ENCODE assay signal across 1 cellular context in the genomic region with DNA sequence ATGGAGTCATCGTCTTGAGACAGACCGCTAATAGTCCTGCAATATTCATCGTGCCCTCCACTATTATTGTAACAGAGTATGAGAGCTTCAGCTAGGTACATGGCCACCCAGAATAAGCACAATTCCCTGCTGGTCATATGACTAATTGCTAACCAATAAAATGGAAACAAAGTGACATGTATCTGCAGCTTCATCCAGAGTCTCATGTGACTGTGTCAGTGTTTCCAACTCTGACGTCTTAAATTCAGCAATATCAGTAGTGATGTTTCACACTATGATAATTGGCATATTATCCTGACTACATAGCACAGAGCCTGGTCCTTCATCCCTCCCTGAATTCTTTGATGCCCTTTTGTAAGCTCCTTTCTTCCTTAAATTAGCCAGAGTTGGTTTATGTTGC.
TF ChIP-seq lines count a peak whose summit lies in the region.

No MANE protein-coding gene starts in this region.

TF ChIP-seq in H1, 55 proteins besides CTCF, POLR2A, EP300 and RAD21:
- TF ChIP-seq SP4 (IDR thresholded peaks at IDR 0.05; ENCODE audit: low read length) (no peak), PHF8 (conservative IDR thresholded peaks at IDR 0.05; ENCODE audit: low read depth, low read length) (no peak), MAFK (IDR thresholded peaks at IDR 0.05; ENCODE audit: low read depth, low read length) (no peak), SP1 (IDR thresholded peaks at IDR 0.05; ENCODE audit: low read depth, low read length) (no peak), KDM5A (IDR thresholded peaks at IDR 0.05; ENCODE audit: low read length) (no peak), TCF12 (IDR thresholded peaks at IDR 0.05; ENCODE audit: low read depth, low read length) (no peak), EZH2 (IDR thresholded peaks at IDR 0.05; ENCODE audit: low read depth, low read length, severe bottlenecking) (no peak)
